ENCODE assay signal across 9 cellular contexts in genomic region chr16:89712476-89712805, GRCh38. TPM values are rescaled to one million over a fixed set of nuclear protein-coding genes. Genes with fewer than 3 reads are reported as not detected.
A peak's percentile ranks its signal among the peaks of the same experiment; 100 is the strongest.
DNase-seq lines count a peak whose midpoint lies in the region; ATAC-seq and TF ChIP-seq lines count a peak whose summit lies in the region.
"Had no signal": no experiment of that assay in that cellular context is flagged by ENCODE, and none has a peak within 500 bp of the region (broad histone marks: within the 10 kb centered on the region; RNA-seq: fewer than 3 reads in every experiment).

No MANE protein-coding gene starts in this region.

- H3K36me3 Mint-ChIP-seq in T-helper 1 cell treated with Interleukin-12 subunit alpha and Interleukin-12 subunit beta and Interleukin-4 antibody, amounts not matched to agents 30 μg/mL and 1 μg/mL, for 36 hours (ENCODE audit: low read depth): no peaks in the 10 kb centered on the region

- H3K27me3 ChIP-seq in esophagus (ENCODE audit: control insufficient read depth in 1 of 2, insufficient read depth in 2 of 2, low read length in 2 of 2) (no peaks in the 10 kb centered on the region), skeletal muscle satellite cell (ENCODE audit: control insufficient read depth, insufficient read depth, low read length) (no peaks in the 10 kb centered on the region), MG63 (no peaks in the 10 kb centered on the region)

- H3K9me3 ChIP-seq in esophagus (ENCODE audit: control insufficient read depth in 2 of 2, insufficient read depth in 1 of 2, low read depth in 1 of 2, low read length in 1 of 2): peaks cover 2 to 3% of the 10 kb centered on the region in 2 donors
- H3K9me3 ChIP-seq in skeletal muscle satellite cell (replicated peaks; ENCODE audit: low read length): no peaks in the 10 kb centered on the region
- no peaks in the 10 kb centered on the region for H3K9me3 ChIP-seq in MG63

- no peak for TF ChIP-seq CTCF in RWPE1 (conservative IDR thresholded peaks at IDR 0.05; ENCODE audit: low read depth)

- H3K4me3 Mint-ChIP-seq in T-helper 1 cell treated with Interleukin-12 subunit alpha and Interleukin-12 subunit beta and Interleukin-4 antibody, amounts not matched to agents 30 μg/mL and 1 μg/mL, for 36 hours: peak overlapping the region; percentile 63

- no peak overlapping the region for H3K27ac Mint-ChIP-seq in T-helper 1 cell treated with Interleukin-12 subunit alpha and Interleukin-12 subunit beta and Interleukin-4 antibody, amounts not matched to agents 30 μg/mL and 1 μg/mL, for 36 hours

- H3K4me1 ChIP-seq in esophagus (ENCODE audit: control insufficient read depth in 2 of 2, insufficient read depth in 2 of 2, low read length in 1 of 2) (peaks cover 3 to 7% of the 10 kb centered on the region in 2 donors), skeletal muscle satellite cell (ENCODE audit: control insufficient read depth, insufficient read depth, low read length) (no peaks in the 10 kb centered on the region)

- H3K36me3 ChIP-seq in esophagus (ENCODE audit: control insufficient read depth in 2 of 2, insufficient read depth in 2 of 2, low read length in 1 of 2): peaks cover 0 to 11% of the 10 kb centered on the region in 2 donors
- peaks cover 16% of the 10 kb centered on the region for H3K36me3 ChIP-seq in skeletal muscle satellite cell (ENCODE audit: insufficient read depth, low read length)
- no peaks in the 10 kb centered on the region; the same call in 1 of the 2 replicates for H3K36me3 ChIP-seq in MG63

- H3K4me3 ChIP-seq in esophagus (ENCODE audit: low read depth in 1 of 2, low read length in 2 of 2): peak overlapping the region; percentile 43 to 58
- H3K4me3 ChIP-seq in skeletal muscle satellite cell (ENCODE audit: low read length): peak overlapping the region; percentile 59
- H3K4me3 ChIP-seq in MG63: no peak overlapping the region

- H3K4me2 ChIP-seq in skeletal muscle satellite cell (ENCODE audit: low read length): peak overlapping the region; percentile 79

- H3K9ac ChIP-seq in skeletal muscle satellite cell (ENCODE audit: low read depth, low read length): peak overlapping the region; percentile 59

- WGBS in esophagus, 2 donors: 19% methylated on average over 11 of the region's 11 CpGs

- peak overlapping the region; percentile 64 for H3K27ac ChIP-seq in RWPE1
- no peak overlapping the region for H3K27ac ChIP-seq in esophagus (ENCODE audit: low read depth in 2 of 2, low read length in 1 of 2)

- no peaks in the 10 kb centered on the region for H3K27me3 Mint-ChIP-seq in T-helper 1 cell treated with Interleukin-12 subunit alpha and Interleukin-12 subunit beta and Interleukin-4 antibody, amounts not matched to agents 30 μg/mL and 1 μg/mL, for 36 hours (ENCODE audit: low read depth)

- H3K9me3 Mint-ChIP-seq in T-helper 1 cell treated with Interleukin-12 subunit alpha and Interleukin-12 subunit beta and Interleukin-4 antibody, amounts not matched to agents 30 μg/mL and 1 μg/mL, for 36 hours: no peaks in the 10 kb centered on the region

- DNase-seq in T-helper 1 cell (no peak), RWPE1 (ENCODE audit: low spot score) (no peak), MG63 (no peak)
- DNase-seq: EL had no signal

- POLR2A ChIA-PET in RWPE1 (lab: Yijun Ruan, JAX; ENCODE audit: low non-redundant PET): no interaction called here

- ATAC-seq in HG03439 (IDR thresholded peaks at IDR 0.05; ENCODE audit: unreplicated experiment) (no peak), HG03097 (IDR thresholded peaks at IDR 0.05; ENCODE audit: low FRiP score, unreplicated experiment) (no peak)

- CTCF ChIA-PET in RWPE1 (lab: Yijun Ruan, JAX): interaction anchor here (0.5 to 0.7 kb wide), 2 partner anchors 133 to 137 kb away, joined by 3 read pairs; partner anchors contain the start of gene CPNE7

- H3K4me1 Mint-ChIP-seq in T-helper 1 cell treated with Interleukin-12 subunit alpha and Interleukin-12 subunit beta and Interleukin-4 antibody, amounts not matched to agents 30 μg/mL and 1 μg/mL, for 36 hours (ENCODE audit: low read depth): no peaks in the 10 kb centered on the region

RNA-seq across cellular contexts. Expression of gene VPS9D1, which starts 8.3 kb away (rescaled TPM):
- polyA plus RNA-seq in esophagus: 10 to 100 TPM; 26.4 to 37.5 TPM
- total RNA-seq in skeletal muscle satellite cell (2012; rRNA removed): 4.6 and 5.3 TPM in 2 replicates
- 6.4 and 7.2 TPM in 2 replicates for total RNA-seq in MG63 (2014; rRNA removed; shearing (Covaris generic); ENCODE audit: low replicate concordance)

RNA-seq across cellular contexts. Expression of gene ZNF276, which starts 8.9 kb away (rescaled TPM):
- 10 to 100 TPM; 23.2 to 42.3 TPM for polyA plus RNA-seq in esophagus
- 10.1 and 12.0 TPM in 2 replicates for total RNA-seq in skeletal muscle satellite cell (2012; rRNA removed)
- total RNA-seq in MG63 (2014; rRNA removed; shearing (Covaris generic); ENCODE audit: low replicate concordance): 4.5 and 4.9 TPM in 2 replicates

RNA-seq across cellular contexts. Expression of gene SPATA2L, which starts 10.9 kb away (rescaled TPM):
- 1 to 10 TPM; 4.8 to 6.5 TPM for polyA plus RNA-seq in esophagus
- 14.2 and 18.8 TPM in 2 replicates for total RNA-seq in skeletal muscle satellite cell (2012; rRNA removed)
- total RNA-seq in MG63 (2014; rRNA removed; shearing (Covaris generic); ENCODE audit: low replicate concordance): 12.6 and 18.4 TPM in 2 replicates

RNA-seq across cellular contexts. Expression of gene CDK10, which starts 26.0 kb away (rescaled TPM):
- 10 to 100 TPM; 49.2 to 88.8 TPM for polyA plus RNA-seq in esophagus
- 25.8 and 27.4 TPM in 2 replicates for total RNA-seq in skeletal muscle satellite cell (2012; rRNA removed)
- total RNA-seq in MG63 (2014; rRNA removed; shearing (Covaris generic); ENCODE audit: low replicate concordance): 11.9 and 40.4 TPM in 2 replicates

RNA-seq across cellular contexts. Expression of gene SPATA33, which starts 54.8 kb away (rescaled TPM):
- polyA plus RNA-seq in esophagus: 1 to 10 TPM; 3.5 to 5.4 TPM
- total RNA-seq in skeletal muscle satellite cell (2012; rRNA removed): 1.3 and 2.8 TPM in 2 replicates
- 6.6 and 13.7 TPM in 2 replicates for total RNA-seq in MG63 (2014; rRNA removed; shearing (Covaris generic); ENCODE audit: low replicate concordance)
